Comparison of ENCODE assay signal across 16 cellular contexts in genomic region chr1:61131248-61131647, GRCh38. TPM values are rescaled to one million over a fixed set of nuclear protein-coding genes. Genes with fewer than 3 reads are reported as not detected.
A peak's percentile ranks its signal among the peaks of the same experiment; 100 is the strongest.
DNase-seq lines count a peak whose midpoint lies in the region; ATAC-seq, FAIRE-seq and TF ChIP-seq lines count a peak whose summit lies in the region.
"Had no signal": no experiment of that assay in that cellular context is flagged by ENCODE, and none has a peak within 500 bp of the region (broad histone marks: within the 10 kb centered on the region; RNA-seq: fewer than 3 reads in every experiment).

No MANE protein-coding gene starts in this region.

- H2AFZ ChIP-seq in ACC112 (ENCODE audit: low read length, unreplicated experiment) (no peak overlapping the region), K562 (ENCODE audit: low read depth, low read length) (no peak overlapping the region)

- peaks cover 4% of the 10 kb centered on the region for H3K36me3 Mint-ChIP-seq in nephron (ENCODE audit: low read depth)
- H3K36me3 Mint-ChIP-seq: CD8-positive, alpha-beta T cell had no signal

- peak overlapping the region in 1 of 3 experiments; percentile 19 for H3K4me3 Mint-ChIP-seq in nephron
- H3K4me3 Mint-ChIP-seq: CD8-positive, alpha-beta T cell had no signal

- H3K79me2 ChIP-seq in ACC112 (ENCODE audit: control insufficient read depth, insufficient read depth, low read length, unreplicated experiment): peaks cover 46% of the 10 kb centered on the region
- peaks cover 68% of the 10 kb centered on the region for H3K79me2 ChIP-seq in K562 (ENCODE audit: control insufficient read depth, insufficient read depth, low read length)

- H3K4me2 ChIP-seq in A549: peak overlapping the region; percentile 89
- H3K4me2 ChIP-seq in K562 (ENCODE audit: insufficient read depth, low read length): no peak overlapping the region

- no peaks in the 10 kb centered on the region for H3K9me3 Mint-ChIP-seq in nephron
- H3K9me3 Mint-ChIP-seq: CD8-positive, alpha-beta T cell had no signal

- H3K36me3 ChIP-seq in ACC112 (ENCODE audit: insufficient read depth, low read length): no peaks in the 10 kb centered on the region; the same call in 1 of the 2 replicates
- H3K36me3 ChIP-seq in K562 (ENCODE audit: control insufficient read depth, insufficient read depth, low read length): peaks cover 10% of the 10 kb centered on the region; the same call in 1 of the 3 replicates
- H3K36me3 ChIP-seq: Peyer's patch had no signal

- H4K20me1 ChIP-seq in K562 (replicated peaks; ENCODE audit: control insufficient read depth, insufficient read depth, low read length): no peaks in the 10 kb centered on the region

- in situ Hi-C loops in K562 (cut with MboI): no loop called here

- H3K27me3 ChIP-seq in ACC112 (ENCODE audit: insufficient read depth, low read length): no peaks in the 10 kb centered on the region
- no peaks in the 10 kb centered on the region for H3K27me3 ChIP-seq in K562 (ENCODE audit: control insufficient read depth in 2 of 2, insufficient read depth in 2 of 2, low read length in 2 of 2)
- H3K27me3 ChIP-seq: Peyer's patch had no signal

- FAIRE-seq in A549 (lab: Jason Lieb, UNC) (no peak), K562 (lab: Jason Lieb, UNC) (no peak)
- FAIRE-seq: GM12878 had no signal

- CTCF ChIA-PET in A549 (lab: Yijun Ruan, JAX): interaction anchor here (0.7 to 1.4 kb wide), 5 partner anchors 9 to 201 kb away, joined by 3 read pairs; no protein-coding TSS in a partner anchor
- CTCF ChIA-PET in K562 (lab: Yijun Ruan, JAX; ENCODE audit: low intra/inter-chr PET ratio): no interaction called here

- H3K27me3 Mint-ChIP-seq in nephron (ENCODE audit: low read depth): no peaks in the 10 kb centered on the region

- ATAC-seq in A549: no peak
- no peak for ATAC-seq in K562
- ATAC-seq: CD8-positive, alpha-beta T cell; GM12878 had no signal

- POLR2A ChIA-PET in A549 (lab: Yijun Ruan, JAX): no interaction called here
- POLR2A ChIA-PET in K562 (lab: Yijun Ruan, JAX): interaction anchor here (0.8 to 2.3 kb wide), 5 partner anchors 8 to 81 kb away, joined by 3 to 11 read pairs (median 4); no protein-coding TSS in a partner anchor

- no peak overlapping the region for H3K9ac ChIP-seq in K562 (ENCODE audit: insufficient read depth in 1 of 2, low read depth in 2 of 2, low read length in 2 of 2)

- peaks cover 57% of the 10 kb centered on the region for H3K4me1 Mint-ChIP-seq in nephron

- H3K4me1 ChIP-seq in A549 (peaks cover 38% of the 10 kb centered on the region), ACC112 (ENCODE audit: control insufficient read depth, insufficient read depth, low read length, unreplicated experiment) (peaks cover 20% of the 10 kb centered on the region), K562 (replicated peaks in 1 of 2; ENCODE audit: control insufficient read depth in 2 of 2, insufficient read depth in 2 of 2, low read length in 2 of 2) (peaks cover 0 to 18% of the 10 kb centered on the region in 2 experiments; a peak in 3 of 5 replicates)

- DNase-seq in A549 (ENCODE audit: low read depth in 1 of 2, low spot score in 1 of 2) (no peak), K562 (ENCODE audit: extremely low read depth in 1 of 4, low spot score in 3 of 4) (no peak), pons (ENCODE audit: low spot score) (no peak), caudate nucleus (lab: John Stamatoyannopoulos, UW) (no peak)
- no peak for DNase-seq in stimulated activated CD4-positive, alpha-beta T cell treated with anti-CD3 and anti-CD28 coated beads, Interleukin-2, amount 100 ng/mL, for 48 hours
- DNase-seq: C1 segment of cervical spinal cord; CD8-positive, alpha-beta T cell; DND-41; KG1; NCI-H1436 treated with DMSO at 0.1 percent for 48 hours; NCI-H345; NCI-H774; Peyer's patch had no signal

- TF ChIP-seq POLR2A in A549 (IDR thresholded peaks at IDR 0.05; ENCODE audit: low read length) (no peak), K562 (conservative IDR thresholded peaks at IDR 0.05) (no peak)

- BruUV-seq in K562 (replicated peaks; lab: Mats Ljungman, UMichigan): no TSS peak

- H3K9me1 ChIP-seq in K562 (ENCODE audit: control insufficient read depth, insufficient read depth, low read length): no peaks in the 10 kb centered on the region

- TF ChIP-seq EP300 in A549 (IDR thresholded peaks at IDR 0.05) (no peak), K562 (IDR thresholded peaks at IDR 0.05; ENCODE audit: low read length) (no peak)

- TF ChIP-seq RAD21 in A549 (conservative IDR thresholded peaks at IDR 0.05 in 1 of 2, IDR thresholded peaks at IDR 0.05 in 1 of 2): no peak
- no peak for TF ChIP-seq RAD21 in K562 (CRISPR knock-in tag; conservative IDR thresholded peaks at IDR 0.05 in 1 of 2, IDR thresholded peaks at IDR 0.05 in 1 of 2)

- no peaks in the 10 kb centered on the region for H3K9me3 ChIP-seq in A549
- H3K9me3 ChIP-seq in K562 (replicated peaks; ENCODE audit: control insufficient read depth, insufficient read depth, low read depth, low read length): no peaks in the 10 kb centered on the region
- H3K9me3 ChIP-seq: Peyer's patch had no signal

- intact Hi-C loops in K562 (cut with micrococcal nuclease): loop anchor here (5.0 kb wide), 1 partner anchor 154 kb away; no protein-coding TSS in a partner anchor

- TF ChIP-seq CTCF in A549 (IDR thresholded peaks at IDR 0.05) (no peak), K562 (IDR thresholded peaks at IDR 0.05 in 2 of 3, conservative IDR thresholded peaks at IDR 0.05 in 1 of 3; ENCODE audit: insufficient read depth in 2 of 3, low read depth in 1 of 3, low read length in 3 of 3) (no peak), nephron (IDR thresholded peaks at IDR 0.05; ENCODE audit: unreplicated experiment in 3 of 3) (no peak)

- H3K27ac ChIP-seq in A549: peak overlapping the region; percentile 67 to 83; a peak in 5 of 6 replicates
- H3K27ac ChIP-seq in ACC112 (ENCODE audit: low read depth, low read length): peak overlapping the region; percentile 77; the same call in 1 of the 2 replicates
- no peak overlapping the region for H3K27ac ChIP-seq in K562 (ENCODE audit: extremely low read depth, low read depth, low read length)
- no peak overlapping the region for H3K27ac ChIP-seq in caudate nucleus (ENCODE audit: low read depth, low read length)

- peak overlapping the region; percentile 67 to 90 (median 73) for H3K27ac Mint-ChIP-seq in nephron
- H3K27ac Mint-ChIP-seq: CD8-positive, alpha-beta T cell had no signal

- no peak overlapping the region for H3K4me3 ChIP-seq in A549
- peak overlapping the region; percentile 70 for H3K4me3 ChIP-seq in ACC112 (ENCODE audit: low read depth, low read length)
- no peak overlapping the region for H3K4me3 ChIP-seq in K562
- H3K4me3 ChIP-seq: GM12878, Peyer's patch had no signal

TF ChIP-seq in A549, 52 proteins besides CTCF, POLR2A, EP300 and RAD21:
- TF ChIP-seq MAFK (IDR thresholded peaks at IDR 0.05; ENCODE audit: partially characterized antibody) (peak; percentile 72), EHMT2 (IDR thresholded peaks at IDR 0.05; ENCODE audit: low read depth) (no peak)

TF ChIP-seq in K562, 482 proteins besides CTCF, POLR2A, EP300 and RAD21:
- peak; percentile 68 for TF ChIP-seq ZNF316 (IDR thresholded peaks at IDR 0.05)
- no peak for TF ChIP-seq E2F1 (CRISPR knock-in tag; IDR thresholded peaks at IDR 0.05)
- peak; percentile 59 for TF ChIP-seq C11orf30 (IDR thresholded peaks at IDR 0.05; ENCODE audit: low read depth)
- TF ChIP-seq MAFG (tag; conservative IDR thresholded peaks at IDR 0.05): peak; percentile 22

RNA-seq across cellular contexts. Expression of gene NFIA, which starts 48.9 kb away (rescaled TPM):
- polyA plus RNA-seq in A549 (2011; rRNA removed) (21.3 and 25.8 TPM in 2 replicates), A549 (2017; fragmentation: RNase III; extraction: RNeasy Plus Mini Kit Qiagen cat#74134 plus additional on column Dnase treatment) (6.5 to 6.7 TPM (median 6.7 TPM) in 3 replicates), K562 (2011; rRNA removed) (9.8 and 11.5 TPM in 2 replicates), K562 (2014; fragmentation: Illumina TruSeq; extraction: Trizol) (8.5 and 9.1 TPM in 2 replicates), K562 (2014; fragmentation: Nextera tagmentation; extraction: Ambion mirVana) (10 to 100 TPM in 1 of 2 experiments, 1 to 10 TPM in 1; 5.3 to 10.1 TPM), K562 (2014; rRNA removed) (7.0 and 8.6 TPM in 2 replicates)
- polyA plus RNA-seq in A549 (2012; cell fraction: cytosol; rRNA removed): 7.6 and 9.7 TPM in 2 replicates
- 6.6 and 9.0 TPM in 2 replicates for polyA plus RNA-seq in A549 (2012; cell fraction: nucleus; rRNA removed)
- polyA minus RNA-seq in A549 (2011; rRNA and poly(A)+ RNA removed): 91.4 and 115 TPM in 2 replicates
- total RNA-seq in K562 (2011; cell fraction: chromatin; rRNA removed; ENCODE audit: low replicate concordance): 64.5 and 151 TPM in 2 replicates
- total RNA-seq in K562 (2011; cell fraction: nucleolus; rRNA removed): 18.0 and 29.1 TPM in 2 replicates
- 50.7 and 73.9 TPM in 2 replicates for total RNA-seq in K562 (2011; cell fraction: nucleoplasm; rRNA removed)
- total RNA-seq in K562 (2014; rRNA removed) (6.5 and 9.5 TPM in 2 replicates), K562 (2014; rRNA removed; fragmentation: Illumina TruSeq; extraction: Trizol) (20.3 and 22.6 TPM in 2 replicates), K562 (2015; rRNA removed; fragmentation: Illumina TruSeq; extraction: Trizol) (16.1 and 16.2 TPM in 2 replicates), K562 (2021) (24.2 and 24.9 TPM in 2 replicates)
- 12.0 and 15.8 TPM in 2 replicates for polyA plus RNA-seq in K562 (2011; cell fraction: cytosol; rRNA removed)
- polyA plus RNA-seq in K562 (2011; cell fraction: nucleus; rRNA removed): 17.4 and 18.8 TPM in 2 replicates
- polyA plus RNA-seq in K562 (2012): 3.9 and 4.2 TPM in 2 replicates
- polyA minus RNA-seq in K562 (2011; rRNA and poly(A)+ RNA removed): 37.6 and 46.6 TPM in 2 replicates
- 14.5 and 18.2 TPM in 2 replicates for polyA minus RNA-seq in K562 (2011; cell fraction: cytosol; rRNA and poly(A)+ RNA removed)
- polyA minus RNA-seq in K562 (2011; cell fraction: nucleus; rRNA and poly(A)+ RNA removed): 45.4 and 75.9 TPM in 2 replicates

Comparison
In these comparisons a context has a peak if more than half of its experiments do, and no peak if none do; other contexts are left out.
1. H3K27ac ChIP-seq: peak in A549 (2 of 2) and ACC112 (single experiment); none in K562 (single experiment) and caudate nucleus (single experiment).
2. Of the 35 proteins assayed by ChIP-seq in both K562 and A549: peak only in K562: none; only in A549: MAFK; in both: none; in neither: 34.